ENCODE assay signal across 12 cellular contexts in the genomic region with DNA sequence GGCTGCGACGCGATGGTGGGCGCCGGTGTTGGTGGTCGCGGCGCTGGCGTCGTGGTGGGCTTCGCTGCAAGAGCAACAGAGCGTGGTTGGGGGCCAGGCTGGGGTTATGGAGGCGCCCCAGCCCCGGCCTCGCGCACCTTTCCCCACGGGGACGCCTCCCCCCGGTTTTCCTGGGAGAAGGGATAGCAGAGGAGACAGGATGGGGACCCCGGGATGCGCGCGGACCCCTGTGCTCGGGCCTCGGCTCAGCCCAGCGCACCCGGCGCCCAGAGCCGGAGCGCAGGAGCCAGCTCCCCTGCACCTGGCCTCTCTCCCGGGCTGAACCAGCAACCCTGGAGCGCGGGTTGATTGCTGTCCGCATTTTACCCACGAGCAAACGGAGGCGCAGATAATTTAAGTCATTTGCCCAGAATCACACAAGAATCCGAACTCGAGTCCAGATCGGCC. TPM values are rescaled to one million over a fixed set of nuclear protein-coding genes. Genes with fewer than 3 reads are reported as not detected.
DNase-seq lines count a peak whose midpoint lies in the region; ATAC-seq and TF ChIP-seq lines count a peak whose summit lies in the region.
"Had no signal": no experiment of that assay in that cellular context is flagged by ENCODE, and none has a peak within 500 bp of the region (broad histone marks: within the 10 kb centered on the region; RNA-seq: fewer than 3 reads in every experiment).

No MANE protein-coding gene starts in this region.

- no peaks in the 10 kb centered on the region for H3K36me3 ChIP-seq in Peyer's patch
- H3K36me3 ChIP-seq in esophagus squamous epithelium, result no peaks in the 10 kb centered on the region
- no peaks in the 10 kb centered on the region for H3K36me3 ChIP-seq in skeletal muscle tissue (ENCODE audit: control insufficient read depth in 3 of 3, insufficient read depth in 3 of 3, low read length in 3 of 3)
- H3K36me3 ChIP-seq in tibial artery, result no peaks in the 10 kb centered on the region

- H3K27ac ChIP-seq in Peyer's patch (peak overlapping the region; percentile 53 to 72 (median 61)), esophagus squamous epithelium (peak overlapping the region in 1 of 4 donors; percentile 59), skeletal muscle tissue (ENCODE audit: low read depth, low read length) (no peak overlapping the region), tibial artery (no peak overlapping the region)
- H3K27ac ChIP-seq: 22Rv1 had no signal

- peaks cover 0 to 31% (median 4%) of the 10 kb centered on the region in 4 donors for H3K4me1 ChIP-seq in Peyer's patch
- peaks cover 13 to 37% (median 24%) of the 10 kb centered on the region in 3 donors for H3K4me1 ChIP-seq in esophagus squamous epithelium
- peaks cover 15 to 28% (median 16%) of the 10 kb centered on the region in 3 donors for H3K4me1 ChIP-seq in skeletal muscle tissue (ENCODE audit: control insufficient read depth in 3 of 3, insufficient read depth in 3 of 3, low read length in 3 of 3)
- peaks cover 0 to 45% (median 30%) of the 10 kb centered on the region in 4 donors for H3K4me1 ChIP-seq in tibial artery

- TF ChIP-seq POLR2A in Peyer's patch (IDR thresholded peaks at IDR 0.05) (no peak), esophagus squamous epithelium (IDR thresholded peaks at IDR 0.05) (no peak)

- 22 to 54% methylated on average over 4 to 8 of the region's 40 CpGs for WGBS in esophagus squamous epithelium, 2 donors

- H3K4me3 ChIP-seq in Peyer's patch, result peak overlapping the region; percentile 31 to 47 (median 40)
- H3K4me3 ChIP-seq in esophagus squamous epithelium, result peak overlapping the region in 3 of 4 donors; percentile 1 to 49 (median 34)
- H3K4me3 ChIP-seq in skeletal muscle tissue (ENCODE audit: low read length in 3 of 3), result peak overlapping the region in 2 of 3 donors; percentile 7 to 9
- H3K4me3 ChIP-seq in tibial artery, result peak overlapping the region in 1 of 2 donors; percentile 12
- H3K4me3 ChIP-seq: K562 had no signal

- DNase-seq in DMS 273 (lab: John Stamatoyannopoulos, UW; ENCODE audit: unreplicated experiment), result peak; percentile 49
- DNase-seq in DMS 273 treated with DMSO at 0.1 percent for 48 hours (lab: John Stamatoyannopoulos, UW), result no peak
- no peak for DNase-seq in Peyer's patch
- no peak for DNase-seq in esophagus squamous epithelium (lab: John Stamatoyannopoulos, UW)
- DNase-seq in tibial artery, result no peak
- DNase-seq: DND-41, NCI-H2081 had no signal

- intact Hi-C loops in esophagus squamous epithelium (cut with DNase I), result no loop called here
- intact Hi-C loops in tibial artery (cut with DNase I; ENCODE audit: low total_unique reads), result no loop called here

- H3K27me3 ChIP-seq in Peyer's patch, result peaks cover 0 to 29% of the 10 kb centered on the region in 2 donors
- peaks cover 18 to 92% (median 27%) of the 10 kb centered on the region in 4 donors for H3K27me3 ChIP-seq in esophagus squamous epithelium
- peaks cover 49 to 70% (median 60%) of the 10 kb centered on the region in 3 donors for H3K27me3 ChIP-seq in skeletal muscle tissue (ENCODE audit: control insufficient read depth in 3 of 3, insufficient read depth in 3 of 3, low read length in 3 of 3)
- H3K27me3 ChIP-seq in tibial artery, result peaks cover 3 to 60% of the 10 kb centered on the region in 2 donors

- TF ChIP-seq CTCF in Peyer's patch (IDR thresholded peaks at IDR 0.05), result no peak
- TF ChIP-seq CTCF in esophagus squamous epithelium (IDR thresholded peaks at IDR 0.05), result no peak
- no peak for TF ChIP-seq CTCF in tibial artery (IDR thresholded peaks at IDR 0.05)

- ATAC-seq in HG02610 (IDR thresholded peaks at IDR 0.05; ENCODE audit: unreplicated experiment), result no peak
- ATAC-seq in HG03025 (IDR thresholded peaks at IDR 0.05; ENCODE audit: low FRiP score, unreplicated experiment), result no peak
- ATAC-seq: K562 had no signal

- no peaks in the 10 kb centered on the region for H3K9me3 ChIP-seq in Peyer's patch
- no peaks in the 10 kb centered on the region for H3K9me3 ChIP-seq in esophagus squamous epithelium
- no peaks in the 10 kb centered on the region for H3K9me3 ChIP-seq in skeletal muscle tissue (ENCODE audit: control insufficient read depth in 3 of 3, low read length in 3 of 3)
- H3K9me3 ChIP-seq in tibial artery, result no peaks in the 10 kb centered on the region

- H3K9ac ChIP-seq in skeletal muscle tissue (ENCODE audit: low read depth in 1 of 3, low read length in 3 of 3), result no peak overlapping the region

RNA-seq across cellular contexts. Expression of a gene that starts 1.0 kb away (rescaled TPM):
- total RNA-seq in Peyer's patch (1 to 10 TPM; 3.4 to 8.9 (median 4.8) TPM), esophagus squamous epithelium (1 to 10 TPM in 3 of 4 donors, not detected in 1; 1.6 to 6.5 (median 3.3) TPM), skeletal muscle tissue (not detected)

Comparison
In these comparisons a context has a peak if more than half of its experiments do, and no peak if none do; other contexts are left out.
1. H3K27ac ChIP-seq: peak in Peyer's patch (4 of 4); none in skeletal muscle tissue (single experiment) and tibial artery (0 of 2).